Comparison of ENCODE assay signal across 14 cellular contexts in genomic region chr1:109111386-109112055, GRCh38. TPM values are rescaled to one million over a fixed set of nuclear protein-coding genes. Genes with fewer than 3 reads are reported as not detected.
DNase-seq lines count a peak whose midpoint lies in the region; ATAC-seq and TF ChIP-seq lines count a peak whose summit lies in the region.
"Had no signal": no experiment of that assay in that cellular context is flagged by ENCODE, and none has a peak within 500 bp of the region (broad histone marks: within the 10 kb centered on the region; RNA-seq: fewer than 3 reads in every experiment).

No MANE protein-coding gene starts in this region.

- H3K4me1 ChIP-seq in IMR-90 (ENCODE audit: control insufficient read depth, insufficient read depth, low read length), result peaks cover 2% of the 10 kb centered on the region; the same call in 1 of the 2 replicates
- H3K4me1 ChIP-seq in naive thymus-derived CD4-positive, alpha-beta T cell (ENCODE audit: control insufficient read depth in 2 of 2, insufficient read depth in 2 of 2, low read length in 2 of 2), result peaks cover 16 to 21% of the 10 kb centered on the region in 2 donors

- H3K27ac Mint-ChIP-seq in CD4-positive, alpha-beta T cell, result peak overlapping the region; percentile 98
- H3K27ac Mint-ChIP-seq in T-cell, result peak overlapping the region; percentile 1 to 2
- peak overlapping the region in 6 of 9 donors; percentile 7 to 93 (median 37) for H3K27ac Mint-ChIP-seq in naive thymus-derived CD4-positive, alpha-beta T cell
- H3K27ac Mint-ChIP-seq: activated CD8-positive, alpha-beta T cell treated with anti-CD3 and anti-CD28 coated beads for 36 hours had no signal

- H3K4me3 ChIP-seq in IMR-90 (ENCODE audit: insufficient read depth, low read depth, low read length), result no peak overlapping the region
- H3K4me3 ChIP-seq in naive thymus-derived CD4-positive, alpha-beta T cell (ENCODE audit: low read length), result no peak overlapping the region

- H3K23ac ChIP-seq in IMR-90 (ENCODE audit: low read depth, low read length), result no peak overlapping the region

- H3K79me1 ChIP-seq in IMR-90 (ENCODE audit: low read depth in 1 of 2, low read length in 2 of 2), result no peaks in the 10 kb centered on the region

- DNase-seq in CD4-positive, alpha-beta T cell, result no peak
- DNase-seq in IMR-90, result no peak
- no peak for DNase-seq in T-cell
- no peak for DNase-seq in naive thymus-derived CD4-positive, alpha-beta T cell
- DNase-seq in GM19238 (ENCODE audit: insufficient read length, low spot score), result no peak
- DNase-seq in AG20443 (ENCODE audit: low spot score), result no peak
- DNase-seq: activated CD8-positive, alpha-beta T cell treated with anti-CD3 and anti-CD28 coated beads for 36 hours; amniotic stem cell; NCI-H187 treated with DMSO at 0.1 percent for 48 hours; NCI-H510A; stimulated activated naive B cell treated with anti-CD40 and anti-IgM and Interleukin-4, amounts not matched to agents 10 μg/mL and 1 μg/mL and 100 μg/mL, for 72 hours; upper lobe of left lung had no signal

- no peak overlapping the region for H3K18ac ChIP-seq in IMR-90 (ENCODE audit: low read depth, low read length)

- dilution Hi-C loops in IMR-90 (cut with HindIII; ENCODE audit: low sequenced_read_pairs, unreplicated experiment), result no loop called here

- TF ChIP-seq RAD21 in IMR-90 (IDR thresholded peaks at IDR 0.05; ENCODE audit: low read length), result no peak

- no peak overlapping the region for H3K4ac ChIP-seq in IMR-90 (ENCODE audit: low read depth, low read length)

- no peak overlapping the region for H2AK5ac ChIP-seq in IMR-90 (ENCODE audit: low read depth, low read length)

- 80% methylated on average over 1 of the region's 5 CpGs; no CpG with 5 or more reads in 1 of the 2 experiments for WGBS in IMR-90 (ENCODE audit: extremely low coverage in 2 of 2, insufficient read length in 1 of 2), 2 experiments

- H4K91ac ChIP-seq in IMR-90 (ENCODE audit: insufficient read depth, low read depth, low read length), result no peak overlapping the region

- no peak overlapping the region for H4K8ac ChIP-seq in IMR-90 (ENCODE audit: low read depth in 2 of 2, low read length in 2 of 2)

- no peak overlapping the region for H2BK5ac ChIP-seq in IMR-90 (ENCODE audit: low read depth, low read length, poor library complexity, severe bottlenecking)

- no TSS peak for BruUV-seq in IMR-90 (replicated peaks; lab: Mats Ljungman, UMichigan)

- no peaks in the 10 kb centered on the region for H3K27me3 ChIP-seq in CD4-positive, alpha-beta T cell (ENCODE audit: control insufficient read depth, insufficient read depth, low read length)
- peaks cover 23% of the 10 kb centered on the region for H3K27me3 ChIP-seq in IMR-90 (ENCODE audit: control insufficient read depth, insufficient read depth, low read length)
- no peaks in the 10 kb centered on the region for H3K27me3 ChIP-seq in naive thymus-derived CD4-positive, alpha-beta T cell (ENCODE audit: control insufficient read depth in 2 of 2, insufficient read depth in 2 of 2, low read length in 2 of 2)

- H3K9ac ChIP-seq in IMR-90 (ENCODE audit: low read depth, low read length), result no peak overlapping the region

- H2AK9ac ChIP-seq in IMR-90 (replicated peaks; ENCODE audit: low read depth, low read length, poor library complexity), result no peak overlapping the region

- in situ Hi-C loops in IMR-90 (cut with MboI; ENCODE audit: low sequenced_read_pairs), result no loop called here

- no peak overlapping the region for H3K4me2 ChIP-seq in IMR-90 (ENCODE audit: low read depth, low read length)

- no peak overlapping the region for H3K4me3 Mint-ChIP-seq in CD4-positive, alpha-beta T cell
- H3K4me3 Mint-ChIP-seq in T-cell, result no peak overlapping the region
- H3K4me3 Mint-ChIP-seq in naive thymus-derived CD4-positive, alpha-beta T cell, result no peak overlapping the region
- H3K4me3 Mint-ChIP-seq: activated CD8-positive, alpha-beta T cell treated with anti-CD3 and anti-CD28 coated beads for 36 hours; stimulated activated naive B cell treated with anti-CD40 and anti-IgM and Interleukin-4, amounts not matched to agents 10 μg/mL and 1 μg/mL and 100 μg/mL, for 72 hours had no signal

- no peak overlapping the region for H2BK15ac ChIP-seq in IMR-90 (ENCODE audit: low read depth, low read length)

- H3K14ac ChIP-seq in IMR-90 (replicated peaks; ENCODE audit: low read depth, low read length), result no peak overlapping the region

- no peak overlapping the region for H3K56ac ChIP-seq in IMR-90 (ENCODE audit: extremely low read depth, insufficient read depth, low read length)

- no peak overlapping the region for H4K5ac ChIP-seq in IMR-90 (ENCODE audit: low read depth, low read length)

- peaks cover 12% of the 10 kb centered on the region for H3K36me3 Mint-ChIP-seq in CD4-positive, alpha-beta T cell (ENCODE audit: low read depth)
- no peaks in the 10 kb centered on the region for H3K36me3 Mint-ChIP-seq in T-cell
- H3K36me3 Mint-ChIP-seq in naive thymus-derived CD4-positive, alpha-beta T cell, result no peaks in the 10 kb centered on the region
- H3K36me3 Mint-ChIP-seq: stimulated activated naive B cell treated with anti-CD40 and anti-IgM and Interleukin-4, amounts not matched to agents 10 μg/mL and 1 μg/mL and 100 μg/mL, for 72 hours had no signal

- no peak for TF ChIP-seq POLR2A in IMR-90 (IDR thresholded peaks at IDR 0.05; ENCODE audit: low read depth, low read length)

- no peak overlapping the region for H3K27ac ChIP-seq in CD4-positive, alpha-beta T cell (ENCODE audit: low read depth, low read length)
- H3K27ac ChIP-seq in IMR-90 (ENCODE audit: insufficient read depth, low read length), result no peak overlapping the region
- H3K27ac ChIP-seq in naive thymus-derived CD4-positive, alpha-beta T cell (ENCODE audit: low read depth, low read length), result no peak overlapping the region
- H3K27ac ChIP-seq: upper lobe of left lung had no signal

- no peak overlapping the region for H2BK120ac ChIP-seq in IMR-90 (ENCODE audit: low read depth, low read length)

- H3K4me1 Mint-ChIP-seq in CD4-positive, alpha-beta T cell (ENCODE audit: low read depth), result peaks cover 31% of the 10 kb centered on the region
- H3K4me1 Mint-ChIP-seq in T-cell, result peaks cover 28 to 32% (median 30%) of the 10 kb centered on the region in 3 donors
- peaks cover 23 to 40% (median 28%) of the 10 kb centered on the region in 7 donors for H3K4me1 Mint-ChIP-seq in naive thymus-derived CD4-positive, alpha-beta T cell

- CTCF ChIA-PET in CD4-positive, alpha-beta T cell (lab: Charles Lee), result interaction anchor here (1.8 to 8.0 kb wide), 7 partner anchors 11 to 421 kb away, joined by 3 to 104 read pairs (median 10); partner anchors contain the start of genes TMEM167B and WDR47
- CTCF ChIA-PET in IMR-90 (lab: Yijun Ruan, JAX) (interaction anchor here (0.6 to 2.4 kb wide), 7 partner anchors 11 to 181 kb away, joined by 3 to 13 read pairs (median 3); partner anchors contain the start of gene TMEM167B), T-cell (lab: Charles Lee) (interaction anchor here (0.6 to 5.4 kb wide), 6 partner anchors 11 to 507 kb away, joined by 3 to 73 read pairs (median 6); partner anchors contain the start of gene PRPF38B (in 1 of the 2))
- CTCF ChIA-PET in naive thymus-derived CD4-positive, alpha-beta T cell (lab: Charles Lee), result interaction anchor here (0.6 to 4.3 kb wide), 12 partner anchors 8 to 1508 kb away, joined by 3 to 39 read pairs (median 4); no protein-coding TSS in a partner anchor

- no peaks in the 10 kb centered on the region for H3K9me1 ChIP-seq in IMR-90 (ENCODE audit: insufficient read depth, low read length)

- H2BK20ac ChIP-seq in IMR-90 (ENCODE audit: low read depth, low read length), result no peak overlapping the region

- H4K20me1 ChIP-seq in IMR-90 (ENCODE audit: insufficient read depth, low read length), result no peaks in the 10 kb centered on the region

- intact Hi-C loops in CD4-positive, alpha-beta T cell (cut with DNase I, micrococcal nuclease), result loop anchor here (1.0 to 10.0 kb wide), 16 partner anchors 11 to 594 kb away; partner anchors contain the start of genes CLCC1 (in 2 of the 2), PRPF38B (in 2 of the 2), SARS1 (in 2 of the 2) and ATXN7L2 (in 1 of the 2)
- intact Hi-C loops in IMR-90 (cut with micrococcal nuclease), result loop anchor here (1.0 to 5.0 kb wide), 4 partner anchors 103 to 287 kb away; partner anchors contain the start of gene CLCC1
- intact Hi-C loops in naive thymus-derived CD4-positive, alpha-beta T cell (cut with micrococcal nuclease), result loop anchor here (1.0 to 5.0 kb wide), 16 partner anchors 11 to 599 kb away; partner anchors contain the start of genes CLCC1 (in 2 of the 2), PRPF38B (in 2 of the 2), STXBP3 (in 2 of the 2) and WDR47 (in 2 of the 2)

- no peak for ATAC-seq in CD4-positive, alpha-beta T cell (ENCODE audit: poor library complexity)
- ATAC-seq in IMR-90 (ENCODE audit: low read depth), result no peak
- ATAC-seq in T-cell (replicated peaks in 1 of 4), result no peak
- no peak for ATAC-seq in naive thymus-derived CD4-positive, alpha-beta T cell
- no peak for ATAC-seq in GM18520 (IDR thresholded peaks at IDR 0.05; ENCODE audit: unreplicated experiment)
- no peak for ATAC-seq in HG02870 (IDR thresholded peaks at IDR 0.05; ENCODE audit: unreplicated experiment)
- ATAC-seq: activated CD8-positive, alpha-beta T cell treated with anti-CD3 and anti-CD28 coated beads for 36 hours had no signal

- H3K9me3 ChIP-seq in CD4-positive, alpha-beta T cell (ENCODE audit: control insufficient read depth, low read length), result no peaks in the 10 kb centered on the region
- H3K9me3 ChIP-seq in IMR-90 (ENCODE audit: control insufficient read depth, insufficient read depth, low read length), result no peaks in the 10 kb centered on the region
- no peaks in the 10 kb centered on the region for H3K9me3 ChIP-seq in naive thymus-derived CD4-positive, alpha-beta T cell (ENCODE audit: control insufficient read depth in 2 of 3, low read length in 3 of 3)
- H3K9me3 ChIP-seq: upper lobe of left lung had no signal

- POLR2A ChIA-PET in CD4-positive, alpha-beta T cell (lab: Charles Lee), result interaction anchor here (1.5 to 6.9 kb wide), 6 partner anchors 11 to 419 kb away, joined by 7 to 126 read pairs (median 11); partner anchors contain the start of genes PRPF38B, SARS1, TAF13 and TMEM167B
- POLR2A ChIA-PET in IMR-90 (lab: Charles Lee; ENCODE audit: unreplicated experiment) (no interaction called here), T-cell (lab: Charles Lee) (interaction anchor here (0.6 to 0.7 kb wide), 6 partner anchors 11 to 107 kb away, joined by 3 to 6 read pairs (median 4); no protein-coding TSS in a partner anchor)
- POLR2A ChIA-PET in naive thymus-derived CD4-positive, alpha-beta T cell (lab: Charles Lee), result interaction anchor here (0.6 to 8.1 kb wide), 3 partner anchors 10 to 23 kb away, joined by 3 to 89 read pairs (median 3); partner anchors contain the start of gene TMEM167B

- no peaks in the 10 kb centered on the region for H3K9me3 Mint-ChIP-seq in CD4-positive, alpha-beta T cell
- no peaks in the 10 kb centered on the region for H3K9me3 Mint-ChIP-seq in T-cell
- H3K9me3 Mint-ChIP-seq in naive thymus-derived CD4-positive, alpha-beta T cell, result peaks cover 0 to 9% (median 0%) of the 10 kb centered on the region in 11 donors
- H3K9me3 Mint-ChIP-seq: activated CD8-positive, alpha-beta T cell treated with anti-CD3 and anti-CD28 coated beads for 36 hours; stimulated activated naive B cell treated with anti-CD40 and anti-IgM and Interleukin-4, amounts not matched to agents 10 μg/mL and 1 μg/mL and 100 μg/mL, for 72 hours had no signal

- no peak overlapping the region for H2AFZ ChIP-seq in IMR-90 (replicated peaks; ENCODE audit: low read length, poor library complexity)

- H3K27me3 Mint-ChIP-seq in CD4-positive, alpha-beta T cell, result peaks cover 9% of the 10 kb centered on the region
- H3K27me3 Mint-ChIP-seq in T-cell, result peaks cover 0 to 5% of the 10 kb centered on the region in 2 donors
- peaks cover 0 to 49% (median 0%) of the 10 kb centered on the region in 5 donors for H3K27me3 Mint-ChIP-seq in naive thymus-derived CD4-positive, alpha-beta T cell

- TF ChIP-seq CTCF in CD4-positive, alpha-beta T cell (IDR thresholded peaks at IDR 0.05), result no peak
- no peak for TF ChIP-seq CTCF in IMR-90 (conservative IDR thresholded peaks at IDR 0.05; ENCODE audit: low read depth, low read length)

- no peaks in the 10 kb centered on the region for H3K36me3 ChIP-seq in IMR-90 (ENCODE audit: control insufficient read depth, insufficient read depth, low read length)
- H3K36me3 ChIP-seq in naive thymus-derived CD4-positive, alpha-beta T cell (ENCODE audit: control insufficient read depth in 2 of 3, insufficient read depth in 3 of 3, low read length in 3 of 3), result no peaks in the 10 kb centered on the region
- H3K36me3 ChIP-seq: upper lobe of left lung had no signal

RNA-seq across cellular contexts. Expression of gene ELAPOR1, which starts 2.4 kb away (rescaled TPM):
- total RNA-seq in CD4-positive, alpha-beta T cell, result 10 to 100 TPM; 14.2 to 16.1 TPM
- total RNA-seq in IMR-90 (2012; rRNA removed) (0.28 and 0.54 TPM in 2 replicates), T-cell (10 to 100 TPM in 4 of 5 donors, 1 to 10 TPM in 1; 8.1 to 21.4 (median 16.1) TPM)
- 1.6 and 1.7 TPM in 2 replicates for polyA plus RNA-seq in IMR-90 (2012; rRNA removed)
- polyA plus RNA-seq in IMR-90 (2012; cell fraction: cytosol; rRNA removed), result 0.73 and 0.91 TPM in 2 replicates
- polyA plus RNA-seq in IMR-90 (2012; cell fraction: nucleus; rRNA removed; ENCODE audit: low replicate concordance), result 1.6 and 2.2 TPM in 2 replicates
- total RNA-seq in naive thymus-derived CD4-positive, alpha-beta T cell, result 10 to 100 TPM in 2 of 5 experiments, 1 to 10 TPM in 3; 4.4 to 12.3 (median 6.7) TPM
- 10 to 100 TPM in 1 of 2 donors, 1 to 10 TPM in 1; 7.1 to 10.3 TPM for polyA plus RNA-seq in naive thymus-derived CD4-positive, alpha-beta T cell

RNA-seq across cellular contexts. Expression of gene TMEM167B, which starts 21.0 kb away (rescaled TPM):
- 10 to 100 TPM; 70.2 to 71.0 TPM for total RNA-seq in CD4-positive, alpha-beta T cell
- total RNA-seq in IMR-90 (2012; rRNA removed) (27.5 and 32.1 TPM in 2 replicates), T-cell (10 to 100 TPM; 33.2 to 55.1 (median 37.1) TPM)
- 19.2 and 21.6 TPM in 2 replicates for polyA plus RNA-seq in IMR-90 (2012; rRNA removed)
- 5.6 and 6.3 TPM in 2 replicates for polyA plus RNA-seq in IMR-90 (2012; cell fraction: cytosol; rRNA removed)
- polyA plus RNA-seq in IMR-90 (2012; cell fraction: nucleus; rRNA removed; ENCODE audit: low replicate concordance), result 1.5 and 11.9 TPM in 2 replicates
- 10 to 100 TPM; 33.2 to 65.6 (median 41.2) TPM for total RNA-seq in naive thymus-derived CD4-positive, alpha-beta T cell
- 10 to 100 TPM; 28.3 to 28.6 TPM for polyA plus RNA-seq in naive thymus-derived CD4-positive, alpha-beta T cell

RNA-seq across cellular contexts. Expression of gene TAF13, which starts 35.7 kb away (rescaled TPM):
- 10 to 100 TPM; 25.9 to 26.5 TPM for total RNA-seq in CD4-positive, alpha-beta T cell
- total RNA-seq in IMR-90 (2012; rRNA removed) (13.1 and 81.4 TPM in 2 replicates), T-cell (10 to 100 TPM in 2 of 5 donors, 1 to 10 TPM in 3; 8.7 to 19.4 (median 9.7) TPM)
- polyA plus RNA-seq in IMR-90 (2012; rRNA removed), result 28.0 and 42.5 TPM in 2 replicates
- polyA plus RNA-seq in IMR-90 (2012; cell fraction: cytosol; rRNA removed), result 1.3 and 3.0 TPM in 2 replicates
- polyA plus RNA-seq in IMR-90 (2012; cell fraction: nucleus; rRNA removed; ENCODE audit: low replicate concordance), result 0.79 and 5.5 TPM in 2 replicates
- 10 to 100 TPM; 11.0 to 23.6 (median 17.6) TPM for total RNA-seq in naive thymus-derived CD4-positive, alpha-beta T cell
- 1 to 10 TPM in 1 of 2 donors, under 1 TPM in 1; 0.77 to 1.7 TPM for polyA plus RNA-seq in naive thymus-derived CD4-positive, alpha-beta T cell

Comparison
In these comparisons a context has a peak if more than half of its experiments do, and no peak if none do; other contexts are left out.
1. H3K27ac Mint-ChIP-seq: peak in every context shown above with its lines; median percentile 98 in CD4-positive, alpha-beta T cell; 37 in naive thymus-derived CD4-positive, alpha-beta T cell; 2 in T-cell.